8 cellular contexts compared by ENCODE assay signal in the genomic region with DNA sequence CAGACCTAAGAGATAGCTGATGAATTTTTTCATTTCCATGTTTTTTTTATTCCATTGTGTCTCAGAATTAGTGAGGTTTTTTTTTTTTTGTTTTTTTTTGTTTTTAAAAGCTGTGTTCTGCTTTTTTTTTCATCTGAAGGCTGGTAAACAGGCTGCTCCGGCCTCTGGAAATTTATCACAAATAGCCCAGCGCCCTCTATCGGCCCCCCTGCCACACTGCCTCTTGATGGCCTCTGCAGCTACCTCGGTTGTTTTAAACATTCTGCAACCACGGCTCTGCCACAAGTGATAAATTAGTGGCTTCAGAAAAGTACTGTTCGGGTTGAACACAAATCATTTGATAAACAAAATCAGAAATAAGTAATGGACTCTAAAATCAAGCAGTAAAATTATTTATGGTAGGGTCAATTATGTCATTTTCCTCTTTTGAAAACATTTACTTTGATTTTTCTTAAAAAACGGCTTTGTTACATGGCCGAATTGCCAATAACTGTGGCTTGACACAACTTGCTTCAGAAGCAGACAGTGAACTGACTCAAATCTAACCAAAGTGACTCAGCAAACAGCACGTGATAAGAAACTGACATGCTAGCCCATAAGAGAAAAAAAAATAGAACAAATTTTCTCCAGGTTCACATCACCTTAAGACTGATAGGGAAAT.
DNase-seq lines count a peak whose midpoint lies in the region; ATAC-seq and TF ChIP-seq lines count a peak whose summit lies in the region.

No MANE protein-coding gene starts in this region.

- intact Hi-C loops in left cardiac atrium (cut with DNase I) = no loop called here

- ATAC-seq in GM19035 (IDR thresholded peaks at IDR 0.05; ENCODE audit: unreplicated experiment) (peak; percentile 83), RWPE2 (ENCODE audit: low read depth) (peak; percentile 56; the same call in 1 of the 3 replicates), left cardiac atrium (peak; percentile 44 to 56), HG02840 (IDR thresholded peaks at IDR 0.05; ENCODE audit: low FRiP score, unreplicated experiment) (no peak)

- H3K27me3 ChIP-seq in RWPE2 (ENCODE audit: insufficient read depth, poor library complexity, severe bottlenecking) = no peaks in the 10 kb centered on the region

- H3K9me3 ChIP-seq in RWPE2 (ENCODE audit: severe bottlenecking) = no peaks in the 10 kb centered on the region

- no peaks in the 10 kb centered on the region for H3K36me3 ChIP-seq in RWPE2 (ENCODE audit: low read depth)

- H3K27ac ChIP-seq in RWPE2 (ENCODE audit: poor library complexity, severe bottlenecking) = no peak overlapping the region

- H3K4me3 ChIP-seq in RWPE2 (ENCODE audit: severe bottlenecking) (no peak overlapping the region), retinal pigment epithelial cell (ENCODE audit: low read length) (no peak overlapping the region)

- peaks cover 3% of the 10 kb centered on the region for H3K4me1 ChIP-seq in RWPE2 (ENCODE audit: insufficient read depth, poor library complexity, severe bottlenecking)

- TF ChIP-seq CTCF in RWPE2 (IDR thresholded peaks at IDR 0.05; ENCODE audit: poor library complexity, severe bottlenecking) = peak; percentile 85
- TF ChIP-seq CTCF in retinal pigment epithelial cell (conservative IDR thresholded peaks at IDR 0.05; ENCODE audit: low read depth, low read length) = peak; percentile 89

- DNase-seq in CD1c-positive myeloid dendritic cell (ENCODE audit: extremely low spot score) = peak; percentile 78
- peak; percentile 82 for DNase-seq in HT-29 (ENCODE audit: low spot score)
- no peak for DNase-seq in RWPE2 (ENCODE audit: low spot score)
- peak; percentile 49 for DNase-seq in activated naive CD4-positive, alpha-beta T cell treated with anti-CD3 and anti-CD28 coated beads, Interleukin-2, amount 50 U/mL, for 16 hours
- peak; percentile 73 for DNase-seq in left cardiac atrium
- DNase-seq in retinal pigment epithelial cell (ENCODE audit: low read depth) = peak; percentile 2
